ENCODE assay signal across 19 cellular contexts in the genomic region with DNA sequence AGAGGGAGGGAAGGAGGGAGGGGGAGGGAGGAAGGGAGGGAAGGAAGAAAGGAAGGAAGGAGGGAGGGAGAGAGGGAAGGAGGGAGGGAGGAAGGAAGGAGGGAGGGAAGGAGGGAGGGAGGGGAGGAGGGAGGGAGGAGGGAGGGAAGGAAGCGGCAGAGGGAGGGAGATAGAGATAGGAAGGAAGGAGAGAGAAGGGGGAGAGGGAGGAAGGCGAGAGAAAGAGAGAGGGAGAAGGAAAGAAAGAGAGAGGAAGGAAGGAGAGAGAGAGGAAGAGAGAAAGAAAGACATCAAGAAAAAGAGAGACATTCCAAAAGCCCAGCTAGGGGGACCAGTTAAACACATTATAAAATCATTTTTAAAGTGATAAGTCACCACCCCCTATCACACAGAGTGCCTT.
A peak's percentile ranks its signal among the peaks of the same experiment; 100 is the strongest.
DNase-seq lines count a peak whose midpoint lies in the region; ATAC-seq, FAIRE-seq and TF ChIP-seq lines count a peak whose summit lies in the region.
"Had no signal": no experiment of that assay in that cellular context is flagged by ENCODE, and none has a peak within 500 bp of the region (broad histone marks: within the 10 kb centered on the region; RNA-seq: fewer than 3 reads in every experiment).

No MANE protein-coding gene starts in this region.

- CTCF ChIA-PET in K562 (lab: Yijun Ruan, JAX; ENCODE audit: low intra/inter-chr PET ratio): no interaction called here

- H3K27ac ChIP-seq in K562 (ENCODE audit: extremely low read depth, low read depth, low read length) (no peak overlapping the region), transverse colon (no peak overlapping the region)
- H3K27ac ChIP-seq: BLaER1, HL-60, KMS-11 had no signal

- H3K4me1 ChIP-seq in K562 (replicated peaks in 1 of 2; ENCODE audit: control insufficient read depth in 2 of 2, insufficient read depth in 2 of 2, low read length in 2 of 2) (peaks cover 0 to 22% of the 10 kb centered on the region in 2 experiments; a peak in 2 of 5 replicates), transverse colon (peaks cover 5 to 12% (median 8%) of the 10 kb centered on the region in 4 donors)

- 43% methylated on average over 1 of the region's 2 CpGs for WGBS in K562 (ENCODE audit: insufficient coverage, low coverage, missing lambda C conversion rate)
- WGBS in transverse colon (ENCODE audit: low coverage in 1 of 2), 2 donors: 85 to 94% methylated on average over 2 of the region's 2 CpGs

- H3K36me3 ChIP-seq in K562 (ENCODE audit: control insufficient read depth, insufficient read depth, low read length) (no peaks in the 10 kb centered on the region), transverse colon (no peaks in the 10 kb centered on the region)

- H3K9me1 ChIP-seq in K562 (ENCODE audit: control insufficient read depth, insufficient read depth, low read length): no peaks in the 10 kb centered on the region

- TF ChIP-seq CTCF in K562 (IDR thresholded peaks at IDR 0.05 in 2 of 3, conservative IDR thresholded peaks at IDR 0.05 in 1 of 3; ENCODE audit: insufficient read depth in 2 of 3, low read depth in 1 of 3, low read length in 3 of 3) (no peak), transverse colon (IDR thresholded peaks at IDR 0.05) (no peak)

- TF ChIP-seq POLR2A in K562 (conservative IDR thresholded peaks at IDR 0.05): no peak
- TF ChIP-seq POLR2A in transverse colon (IDR thresholded peaks at IDR 0.05): no peak

- H3K27me3 Mint-ChIP-seq in IgD-negative memory B cell: no peaks in the 10 kb centered on the region
- H3K27me3 Mint-ChIP-seq: CD4-positive, alpha-beta memory T cell had no signal

- no peaks in the 10 kb centered on the region; the same call in 1 of the 2 replicates for H4K20me1 ChIP-seq in K562 (replicated peaks; ENCODE audit: control insufficient read depth, insufficient read depth, low read length)

- H3K9me3 ChIP-seq in K562 (replicated peaks; ENCODE audit: control insufficient read depth, insufficient read depth, low read depth, low read length) (no peaks in the 10 kb centered on the region), transverse colon (no peaks in the 10 kb centered on the region)

- H3K27ac Mint-ChIP-seq in IgD-negative memory B cell: peak overlapping the region in 2 of 3 donors; percentile 72 to 86
- H3K27ac Mint-ChIP-seq in stimulated activated effector memory CD8-positive, alpha-beta T cell treated with anti-CD3 and anti-CD28 coated beads, Interleukin-12 subunit alpha, Interleukin-12 subunit beta, amount 100 ng/mL, for 72 hours: peak overlapping the region; percentile 50

- H3K27me3 ChIP-seq in K562 (ENCODE audit: control insufficient read depth in 2 of 2, insufficient read depth in 2 of 2, low read length in 2 of 2) (peaks cover 7 to 47% of the 10 kb centered on the region in 2 experiments; a peak in 3 of 5 replicates), transverse colon (no peaks in the 10 kb centered on the region)
- H3K27me3 ChIP-seq: BLaER1 had no signal

- no peak overlapping the region for H3K4me3 Mint-ChIP-seq in IgD-negative memory B cell
- H3K4me3 Mint-ChIP-seq in stimulated activated effector memory CD8-positive, alpha-beta T cell treated with anti-CD3 and anti-CD28 coated beads, Interleukin-12 subunit alpha, Interleukin-12 subunit beta, amount 100 ng/mL, for 72 hours: no peak overlapping the region
- H3K4me3 Mint-ChIP-seq: CD14-positive monocyte; CD4-positive, alpha-beta memory T cell had no signal

- H3K4me2 ChIP-seq in K562 (ENCODE audit: insufficient read depth, low read length): no peak overlapping the region
- H3K4me2 ChIP-seq: KMS-11 had no signal

- ATAC-seq in K562: no peak
- ATAC-seq in stimulated activated effector memory CD8-positive, alpha-beta T cell treated with anti-CD3 and anti-CD28 coated beads, Interleukin-12 subunit alpha, Interleukin-12 subunit beta, amount 100 ng/mL, for 72 hours: no peak

- DNase-seq in K562 (ENCODE audit: extremely low read depth in 1 of 4, low spot score in 3 of 4) (no peak), NK-92 (lab: John Stamatoyannopoulos, UW; ENCODE audit: unreplicated experiment) (no peak), HTR-8/SVneo (ENCODE audit: insufficient read length, low spot score) (no peak), transverse colon (no peak), NCI-H2029 treated with DMSO at 0.1 percent for 48 hours (lab: John Stamatoyannopoulos, UW) (no peak)
- DNase-seq in stimulated activated effector memory CD8-positive, alpha-beta T cell treated with anti-CD3 and anti-CD28 coated beads, Interleukin-12 subunit alpha, Interleukin-12 subunit beta, amount 100 ng/mL, for 72 hours (ENCODE audit: low spot score in 2 of 2): no peak
- DNase-seq: AML-193, DMS153, DMS79, H9 had no signal

- BruUV-seq in K562 (replicated peaks; lab: Mats Ljungman, UMichigan): no TSS peak

- H3K9ac ChIP-seq in K562 (ENCODE audit: insufficient read depth in 1 of 2, low read depth in 2 of 2, low read length in 2 of 2): no peak overlapping the region
- H3K9ac ChIP-seq: BLaER1, KMS-11 had no signal

- intact Hi-C loops in K562 (cut with micrococcal nuclease): no loop called here
- intact Hi-C loops in transverse colon (cut with DNase I; ENCODE audit: low total_unique reads): loop anchor here (10.0 kb wide), 1 partner anchor 235 kb away; no protein-coding TSS in a partner anchor

- no peak for FAIRE-seq in K562 (lab: Jason Lieb, UNC)
- no peak for FAIRE-seq in HTR-8/SVneo (lab: Jason Lieb, UNC)
- FAIRE-seq: A204.1, GM19239, H1 had no signal

- POLR2A ChIA-PET in K562 (lab: Yijun Ruan, JAX): interaction anchor here (0.6 kb wide), 1 partner anchor 137 kb away, joined by 3 read pairs; no protein-coding TSS in a partner anchor

- TF ChIP-seq EP300 in K562 (IDR thresholded peaks at IDR 0.05; ENCODE audit: low read length) (no peak), transverse colon (IDR thresholded peaks at IDR 0.05; ENCODE audit: low read depth) (no peak)

- H3K4me3 ChIP-seq in K562 (no peak overlapping the region), transverse colon (no peak overlapping the region)
- H3K4me3 ChIP-seq: BLaER1 had no signal

- H3K36me3 Mint-ChIP-seq in IgD-negative memory B cell: peaks cover 7% of the 10 kb centered on the region
- H3K36me3 Mint-ChIP-seq in stimulated activated effector memory CD8-positive, alpha-beta T cell treated with anti-CD3 and anti-CD28 coated beads, Interleukin-12 subunit alpha, Interleukin-12 subunit beta, amount 100 ng/mL, for 72 hours: no peaks in the 10 kb centered on the region
- H3K36me3 Mint-ChIP-seq: CD4-positive, alpha-beta memory T cell had no signal

- in situ Hi-C loops in K562 (cut with MboI): no loop called here
- in situ Hi-C loops in transverse colon (cut with MboI; ENCODE audit: low pct_ligation_motif_present in 1 of 4, low pct_unique_long_range_greater_than_20kb in 1 of 4, low sequenced_read_pairs in 3 of 4): loop anchor here in 3 of 4 donors (10.0 kb wide), 2 partner anchors 105 to 235 kb away; a partner anchor contains a TSS

- TF ChIP-seq RAD21 in K562 (CRISPR knock-in tag; conservative IDR thresholded peaks at IDR 0.05 in 1 of 2, IDR thresholded peaks at IDR 0.05 in 1 of 2): no peak

- no peaks in the 10 kb centered on the region for H3K79me2 ChIP-seq in K562 (ENCODE audit: control insufficient read depth, insufficient read depth, low read length)

- peaks cover 18 to 53% (median 36%) of the 10 kb centered on the region in 3 donors for H3K4me1 Mint-ChIP-seq in IgD-negative memory B cell
- H3K4me1 Mint-ChIP-seq in stimulated activated effector memory CD8-positive, alpha-beta T cell treated with anti-CD3 and anti-CD28 coated beads, Interleukin-12 subunit alpha, Interleukin-12 subunit beta, amount 100 ng/mL, for 72 hours: peaks cover 17% of the 10 kb centered on the region

- no peaks in the 10 kb centered on the region for H3K9me3 Mint-ChIP-seq in IgD-negative memory B cell
- H3K9me3 Mint-ChIP-seq in stimulated activated effector memory CD8-positive, alpha-beta T cell treated with anti-CD3 and anti-CD28 coated beads, Interleukin-12 subunit alpha, Interleukin-12 subunit beta, amount 100 ng/mL, for 72 hours: no peaks in the 10 kb centered on the region
- H3K9me3 Mint-ChIP-seq: CD4-positive, alpha-beta memory T cell; H9 had no signal

- no peak overlapping the region for H2AFZ ChIP-seq in K562 (ENCODE audit: low read depth, low read length)

TF ChIP-seq in K562, 482 proteins besides CTCF, POLR2A, EP300 and RAD21:
- TF ChIP-seq NEUROD1 (IDR thresholded peaks at IDR 0.05; ENCODE audit: borderline replicate concordance, low read depth, low read length, partially characterized antibody) (no peak), ZNF668 (CRISPR knock-in tag; IDR thresholded peaks at IDR 0.05) (no peak), CBX1 (IDR thresholded peaks at IDR 0.05; ENCODE audit: low read depth) (no peak)
- TF ChIP-seq, protein P1, sequence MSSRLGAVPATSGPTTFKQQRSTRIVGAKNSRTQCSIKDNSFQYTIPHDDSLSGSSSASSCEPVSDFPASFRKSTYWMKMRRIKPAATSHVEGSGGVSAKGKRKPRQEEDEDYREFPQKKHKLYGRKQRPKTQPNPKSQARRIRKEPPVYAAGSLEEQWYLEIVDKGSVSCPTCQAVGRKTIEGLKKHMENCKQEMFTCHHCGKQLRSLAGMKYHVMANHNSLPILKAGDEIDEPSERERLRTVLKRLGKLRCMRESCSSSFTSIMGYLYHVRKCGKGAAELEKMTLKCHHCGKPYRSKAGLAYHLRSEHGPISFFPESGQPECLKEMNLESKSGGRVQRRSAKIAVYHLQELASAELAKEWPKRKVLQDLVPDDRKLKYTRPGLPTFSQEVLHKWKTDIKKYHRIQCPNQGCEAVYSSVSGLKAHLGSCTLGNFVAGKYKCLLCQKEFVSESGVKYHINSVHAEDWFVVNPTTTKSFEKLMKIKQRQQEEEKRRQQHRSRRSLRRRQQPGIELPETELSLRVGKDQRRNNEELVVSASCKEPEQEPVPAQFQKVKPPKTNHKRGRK (tag; IDR thresholded peaks at IDR 0.05): peak; percentile 20; the same call in 1 of the 2 replicates
- TF ChIP-seq, protein P2, sequence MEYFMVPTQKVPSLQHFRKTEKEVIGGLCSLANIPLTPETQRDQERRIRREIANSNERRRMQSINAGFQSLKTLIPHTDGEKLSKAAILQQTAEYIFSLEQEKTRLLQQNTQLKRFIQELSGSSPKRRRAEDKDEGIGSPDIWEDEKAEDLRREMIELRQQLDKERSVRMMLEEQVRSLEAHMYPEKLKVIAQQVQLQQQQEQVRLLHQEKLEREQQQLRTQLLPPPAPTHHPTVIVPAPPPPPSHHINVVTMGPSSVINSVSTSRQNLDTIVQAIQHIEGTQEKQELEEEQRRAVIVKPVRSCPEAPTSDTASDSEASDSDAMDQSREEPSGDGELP (CRISPR knock-in tag; IDR thresholded peaks at IDR 0.05; ENCODE audit: borderline replicate concordance): no peak
- TF ChIP-seq, protein P3, sequence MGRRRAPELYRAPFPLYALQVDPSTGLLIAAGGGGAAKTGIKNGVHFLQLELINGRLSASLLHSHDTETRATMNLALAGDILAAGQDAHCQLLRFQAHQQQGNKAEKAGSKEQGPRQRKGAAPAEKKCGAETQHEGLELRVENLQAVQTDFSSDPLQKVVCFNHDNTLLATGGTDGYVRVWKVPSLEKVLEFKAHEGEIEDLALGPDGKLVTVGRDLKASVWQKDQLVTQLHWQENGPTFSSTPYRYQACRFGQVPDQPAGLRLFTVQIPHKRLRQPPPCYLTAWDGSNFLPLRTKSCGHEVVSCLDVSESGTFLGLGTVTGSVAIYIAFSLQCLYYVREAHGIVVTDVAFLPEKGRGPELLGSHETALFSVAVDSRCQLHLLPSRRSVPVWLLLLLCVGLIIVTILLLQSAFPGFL (CRISPR knock-in tag; IDR thresholded peaks at IDR 0.05): no peak
